In genomic region chr13:30872195-30872594, GRCh38 we compare ENCODE assay signal across 14 cellular contexts. TPM values are rescaled to one million over a fixed set of nuclear protein-coding genes. Genes with fewer than 3 reads are reported as not detected.
A peak's percentile ranks its signal among the peaks of the same experiment; 100 is the strongest.
DNase-seq lines count a peak whose midpoint lies in the region; ATAC-seq, FAIRE-seq and TF ChIP-seq lines count a peak whose summit lies in the region.
"Had no signal": no experiment of that assay in that cellular context is flagged by ENCODE, and none has a peak within 500 bp of the region (broad histone marks: within the 10 kb centered on the region; RNA-seq: fewer than 3 reads in every experiment).

No MANE protein-coding gene starts in this region.

- peak overlapping the region; percentile 91 for H4K8ac ChIP-seq in trophoblast cell (ENCODE audit: low read depth, low read length)

- H2AFZ ChIP-seq in ACC112 (ENCODE audit: low read length, unreplicated experiment) (peak overlapping the region; percentile 26), endothelial cell of umbilical vein (ENCODE audit: low read depth, low read length) (peak overlapping the region; percentile 80), trophoblast cell (ENCODE audit: insufficient read depth, low read length, poor library complexity) (peak overlapping the region; percentile 90)

- BruUV-seq in endothelial cell of umbilical vein (replicated peaks; lab: Mats Ljungman, UMichigan) = no TSS peak

- no peak for TF ChIP-seq CTCF in endothelial cell of umbilical vein (IDR thresholded peaks at IDR 0.05; ENCODE audit: extremely low read depth in 1 of 2, insufficient read depth in 1 of 2, low read depth in 1 of 2, low read length in 2 of 2)

- H3K27ac ChIP-seq in ACC112 (ENCODE audit: low read depth, low read length) (peak overlapping the region; percentile 63), endothelial cell of umbilical vein (ENCODE audit: insufficient read depth, low read depth, low read length) (peak overlapping the region; percentile 79), trophoblast cell (ENCODE audit: low read depth, low read length) (peak overlapping the region; percentile 91)
- H3K27ac ChIP-seq: neutrophil had no signal

- peak overlapping the region; percentile 99 for H2BK12ac ChIP-seq in trophoblast cell (ENCODE audit: low read length)

- H2AK5ac ChIP-seq in trophoblast cell (ENCODE audit: low read length) = peak overlapping the region; percentile 98

- peak overlapping the region; percentile 94 for H3K18ac ChIP-seq in trophoblast cell (ENCODE audit: low read length)

- CTCF ChIA-PET in endothelial cell of umbilical vein (lab: Charles Lee) (interaction anchor here (0.6 to 1.2 kb wide), 4 partner anchors 21 to 37 kb away, joined by 3 to 4 read pairs (median 3); no protein-coding TSS in a partner anchor), HEK293T (lab: Yijun Ruan, JAX) (no interaction called here)

- H4K12ac ChIP-seq in trophoblast cell (ENCODE audit: low read depth, low read length) = peak overlapping the region; percentile 16

- H3K9me3 ChIP-seq in endothelial cell of umbilical vein (replicated peaks; ENCODE audit: control insufficient read depth, insufficient read depth, low read length) (no peaks in the 10 kb centered on the region), trophoblast cell (ENCODE audit: insufficient read depth, low read depth, low read length) (no peaks in the 10 kb centered on the region)
- H3K9me3 ChIP-seq: neutrophil had no signal

- peak overlapping the region; percentile 98 for H4K91ac ChIP-seq in trophoblast cell (ENCODE audit: low read depth, low read length)

- intact Hi-C loops in endothelial cell of umbilical vein (cut with micrococcal nuclease) = loop anchor here (2.0 kb wide), 1 partner anchor 173 kb away; no protein-coding TSS in a partner anchor

- POLR2A ChIA-PET in endothelial cell of umbilical vein (lab: Charles Lee) = no interaction called here
- POLR2A ChIA-PET in HEK293T (lab: Yijun Ruan, JAX) = no interaction called here

- no peak overlapping the region for H3K4me3 ChIP-seq in ACC112 (ENCODE audit: low read depth, low read length)
- no peak overlapping the region for H3K4me3 ChIP-seq in endothelial cell of umbilical vein (replicated peaks in 1 of 3; ENCODE audit: insufficient read depth in 1 of 3, low read depth in 1 of 3, low read length in 3 of 3)
- H3K4me3 ChIP-seq in trophoblast cell (ENCODE audit: low read depth, low read length) = no peak overlapping the region

- H2BK120ac ChIP-seq in trophoblast cell (ENCODE audit: insufficient read depth, low read length, poor library complexity) = peak overlapping the region; percentile 95

- no peak for TF ChIP-seq POLR2A in endothelial cell of umbilical vein (IDR thresholded peaks at IDR 0.05; ENCODE audit: low read depth, low read length)

- no peak overlapping the region for H3K23ac ChIP-seq in trophoblast cell (ENCODE audit: low read length)

- H3K14ac ChIP-seq in trophoblast cell (ENCODE audit: low read length) = peak overlapping the region; percentile 96

- H3K4ac ChIP-seq in trophoblast cell (ENCODE audit: low read depth, low read length) = peak overlapping the region; percentile 68

- H3K27me3 ChIP-seq in ACC112 (ENCODE audit: insufficient read depth, low read length) (no peaks in the 10 kb centered on the region), endothelial cell of umbilical vein (ENCODE audit: control insufficient read depth in 2 of 2, insufficient read depth in 2 of 2, low read length in 2 of 2) (no peaks in the 10 kb centered on the region), trophoblast cell (ENCODE audit: insufficient read depth, low read length) (no peaks in the 10 kb centered on the region)
- H3K27me3 ChIP-seq: neutrophil had no signal

- H3K36me3 ChIP-seq in ACC112 (ENCODE audit: insufficient read depth, low read length) (no peaks in the 10 kb centered on the region), endothelial cell of umbilical vein (ENCODE audit: control insufficient read depth in 2 of 2, extremely low read depth in 1 of 2, insufficient read depth in 2 of 2, low read length in 2 of 2) (no peaks in the 10 kb centered on the region), trophoblast cell (ENCODE audit: control insufficient read depth in 1 of 2, insufficient read depth in 2 of 2, low read length in 2 of 2) (no peaks in the 10 kb centered on the region)
- H3K36me3 ChIP-seq: neutrophil had no signal

- peaks cover 63% of the 10 kb centered on the region for H3K79me1 ChIP-seq in trophoblast cell (ENCODE audit: low read length)

- H3K9ac ChIP-seq in endothelial cell of umbilical vein (replicated peaks; ENCODE audit: extremely low read depth, insufficient read depth, low read length) (peak overlapping the region; percentile 77), trophoblast cell (ENCODE audit: low read length) (no peak overlapping the region)

- dilution Hi-C loops in endothelial cell of umbilical vein (cut with MboI; ENCODE audit: extremely low pct_ligation_motif_present, low sequenced_read_pairs) = no loop called here

- no peaks in the 10 kb centered on the region for H4K20me1 ChIP-seq in endothelial cell of umbilical vein (replicated peaks; ENCODE audit: control insufficient read depth, extremely low read depth, insufficient read depth, low read length)

- DNase-seq in NCI-H446 treated with DMSO at 0.1 percent for 48 hours (lab: John Stamatoyannopoulos, UW) (peak; percentile 32), endothelial cell of umbilical vein (ENCODE audit: low read depth, low spot score) (peak; percentile 9), trophoblast cell (no peak), NCI-H510A (lab: John Stamatoyannopoulos, UW) (no peak), HEK293T (ENCODE audit: extremely low spot score) (no peak)
- no peak for DNase-seq in NK-92 treated with Interleukin-12 subunit alpha and Interleukin-12 subunit beta, amount 100 ng/mL, for 24 hours (lab: John Stamatoyannopoulos, UW)
- DNase-seq: activated T-cell treated with anti-CD3 and anti-CD28 coated beads, Interleukin-2, amount 50 U/mL, for 24 hours; effector memory CD4-positive, alpha-beta T cell; left colon; stimulated activated CD4-positive, alpha-beta T cell treated with anti-CD3 and anti-CD28 coated beads, Interleukin-15, amount 100 ng/mL, for 24 hours had no signal

- ATAC-seq in GM19467 (IDR thresholded peaks at IDR 0.05; ENCODE audit: unreplicated experiment) = no peak
- ATAC-seq: activated CD4-positive, CD25-positive, alpha-beta regulatory T cell treated with anti-CD3 and anti-CD28 coated beads, Interleukin-2, amount 50 U/mL, for 24 hours; left colon had no signal

- no peaks in the 10 kb centered on the region for H3K9me1 ChIP-seq in endothelial cell of umbilical vein (replicated peaks; ENCODE audit: control insufficient read depth, extremely low read depth, insufficient read depth, low read length)

- H3K79me2 ChIP-seq in ACC112 (ENCODE audit: control insufficient read depth, insufficient read depth, low read length, unreplicated experiment) (no peaks in the 10 kb centered on the region), endothelial cell of umbilical vein (ENCODE audit: control insufficient read depth, insufficient read depth, low read length) (no peaks in the 10 kb centered on the region), trophoblast cell (ENCODE audit: control insufficient read depth, insufficient read depth, low read length, poor library complexity) (peaks cover 12% of the 10 kb centered on the region)

- peaks cover 43% of the 10 kb centered on the region for H3K4me1 ChIP-seq in ACC112 (ENCODE audit: control insufficient read depth, insufficient read depth, low read length, unreplicated experiment)
- H3K4me1 ChIP-seq in endothelial cell of umbilical vein (ENCODE audit: control insufficient read depth, extremely low read depth, insufficient read depth, low read length) = peaks cover 45% of the 10 kb centered on the region
- H3K4me1 ChIP-seq in trophoblast cell (ENCODE audit: control insufficient read depth in 1 of 2, insufficient read depth in 2 of 2, low read length in 2 of 2) = peaks cover 47 to 56% of the 10 kb centered on the region in 2 experiments

- peak overlapping the region; percentile 97 for H2BK5ac ChIP-seq in trophoblast cell (ENCODE audit: low read depth, low read length, poor library complexity)

- no peak for FAIRE-seq in endothelial cell of umbilical vein (lab: Jason Lieb, UNC)

- no CpG with 5 or more reads among the region's 8 CpGs for WGBS in trophoblast cell (ENCODE audit: extremely low coverage, insufficient coverage, insufficient read length)

- H3K4me2 ChIP-seq in endothelial cell of umbilical vein (ENCODE audit: insufficient read depth, low read length) = no peak overlapping the region
- peak overlapping the region; percentile 38 for H3K4me2 ChIP-seq in trophoblast cell (ENCODE audit: low read length)

TF ChIP-seq in endothelial cell of umbilical vein, 7 proteins besides CTCF, POLR2A, EP300 and RAD21 (continues in another document):
- TF ChIP-seq GATA2 (IDR thresholded peaks at IDR 0.05; ENCODE audit: insufficient read depth, insufficient read length, low read depth, low read length) (no peak), JUN (IDR thresholded peaks at IDR 0.05; ENCODE audit: borderline replicate concordance, insufficient read depth, insufficient read length, low read depth) (no peak), POLR2AphosphoS5 (IDR thresholded peaks at IDR 0.05; ENCODE audit: insufficient read depth, low read depth, low read length) (no peak), MYC (IDR thresholded peaks at IDR 0.05; ENCODE audit: low read depth, low read length) (no peak)

TF ChIP-seq in HEK293T, 16 proteins besides CTCF, POLR2A, EP300 and RAD21:
- TF ChIP-seq FOXM1 (IDR thresholded peaks at IDR 0.05; ENCODE audit: borderline replicate concordance) = no peak
- TF ChIP-seq SUZ12 (IDR thresholded peaks at IDR 0.05) = no peak
TF ChIP-seq in HEK293T: peak in this region for 0.

RNA-seq across cellular contexts. Expression of gene MEDAG, which starts 33.9 kb away (rescaled TPM):
- 27.2 and 30.2 TPM in 2 replicates for total RNA-seq in endothelial cell of umbilical vein
- polyA plus RNA-seq in endothelial cell of umbilical vein = 23.8 and 27.2 TPM in 2 replicates
- polyA plus RNA-seq in endothelial cell of umbilical vein (2011; cell fraction: cytosol; rRNA removed) = 30.8 and 32.6 TPM in 2 replicates
- 31.0 and 31.2 TPM in 2 replicates for polyA plus RNA-seq in endothelial cell of umbilical vein (2011; cell fraction: nucleus; rRNA removed)
- 54.9 and 80.5 TPM in 2 replicates for polyA plus RNA-seq in endothelial cell of umbilical vein (2012)
- 20.8 and 21.5 TPM in 2 replicates for polyA minus RNA-seq in endothelial cell of umbilical vein
- polyA minus RNA-seq in endothelial cell of umbilical vein (2011; cell fraction: cytosol; rRNA and poly(A)+ RNA removed) = not detected
- polyA minus RNA-seq in endothelial cell of umbilical vein (2011; cell fraction: nucleus; rRNA and poly(A)+ RNA removed) = 14.2 and 14.3 TPM in 2 replicates
- polyA plus RNA-seq in trophoblast cell (2013) = 0.58 and 0.63 TPM in 2 replicates

Comparison
In these comparisons a context has a peak if more than half of its experiments do, and no peak if none do; other contexts are left out.
1. H2AFZ ChIP-seq: peak in every context shown above with its lines; median percentile 90 in trophoblast cell; 80 in endothelial cell of umbilical vein; 26 in ACC112.
2. DNase-seq: peak in NCI-H446 treated with DMSO at 0.1 percent for 48 hours (single experiment) and endothelial cell of umbilical vein (single experiment); none in trophoblast cell (0 of 2), NK-92 treated with Interleukin-12 subunit alpha and Interleukin-12 subunit beta, amount 100 ng/mL, for 24 hours (single experiment), NCI-H510A (single experiment) and HEK293T (single experiment).
3. Peak in every context shown above with its lines, with median percentiles within 50 percentile points of each other: H3K27ac ChIP-seq.